Comparison of ENCODE assay signal across 17 cellular contexts in the genomic region with DNA sequence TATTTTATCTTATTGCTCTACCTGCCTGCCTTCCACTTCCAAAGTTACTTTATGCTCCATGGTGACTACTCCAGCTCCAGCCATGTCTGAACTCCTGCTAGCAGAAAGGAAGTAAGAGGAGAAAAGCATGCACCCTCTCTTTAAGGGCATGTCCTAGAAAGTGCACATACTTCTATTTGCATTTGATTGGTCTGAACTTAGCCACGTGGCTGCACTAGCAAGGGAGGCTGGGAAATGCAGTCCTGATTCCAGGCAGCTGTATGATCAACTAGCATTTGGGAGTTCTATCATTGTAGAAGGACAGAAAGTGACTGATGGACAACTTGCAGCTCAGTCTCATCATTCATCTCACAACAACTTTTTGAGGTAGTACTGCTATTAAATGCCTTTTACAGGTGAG.
DNase-seq lines count a peak whose midpoint lies in the region; ATAC-seq and FAIRE-seq lines count a peak whose summit lies in the region.
"Had no signal": no experiment of that assay in that cellular context is flagged by ENCODE, and none has a peak within 500 bp of the region (broad histone marks: within the 10 kb centered on the region; RNA-seq: fewer than 3 reads in every experiment).

No MANE protein-coding gene starts in this region.

- DNase-seq in NCI-H82 (lab: John Stamatoyannopoulos, UW) (peak; percentile 28), NCI-H82 treated with DMSO at 0.1 percent for 48 hours (lab: John Stamatoyannopoulos, UW; ENCODE audit: unreplicated experiment) (no peak), OCI-M1 (lab: John Stamatoyannopoulos, UW) (peak; percentile 16), iPS-NIHi7 (ENCODE audit: extremely low spot score) (peak; percentile 43), urothelium cell line (ENCODE audit: low spot score) (no peak), NCI-H187 treated with DMSO at 0.1 percent for 48 hours (lab: John Stamatoyannopoulos, UW) (no peak)
- DNase-seq: activated naive CD4-positive, alpha-beta T cell; DMS79 treated with DMSO at 0.1 percent for 48 hours; endodermal cell; H9; naive thymus-derived CD8-positive, alpha-beta T cell; NCI-H1048; Right ventricle myocardium superior; stimulated activated naive CD4-positive, alpha-beta T cell treated with Interleukin-2 at 50 U/mL for 16 hours had no signal

- ATAC-seq in GM21528 (IDR thresholded peaks at IDR 0.05; ENCODE audit: low FRiP score, unreplicated experiment) (no peak), GM19463 (IDR thresholded peaks at IDR 0.05; ENCODE audit: unreplicated experiment) (no peak)
- ATAC-seq: naive thymus-derived CD8-positive, alpha-beta T cell had no signal

- peak; percentile 50 for FAIRE-seq in urothelium cell line (lab: Jason Lieb, UNC)
- FAIRE-seq: A204.1 had no signal

Comparison
In these comparisons a context has a peak if more than half of its experiments do, and no peak if none do; other contexts are left out.
1. DNase-seq: peak in NCI-H82 (single experiment), OCI-M1 (single experiment) and iPS-NIHi7 (single experiment); none in NCI-H82 treated with DMSO at 0.1 percent for 48 hours (single experiment), urothelium cell line (single experiment) and NCI-H187 treated with DMSO at 0.1 percent for 48 hours (single experiment).